In genomic region chr19:11881151-11881800, GRCh38 we compare ENCODE assay signal across 8 cellular contexts. TPM values are rescaled to one million over a fixed set of nuclear protein-coding genes. Genes with fewer than 3 reads are reported as not detected.
DNase-seq lines count a peak whose midpoint lies in the region; ATAC-seq and TF ChIP-seq lines count a peak whose summit lies in the region.

No MANE protein-coding gene starts in this region.

- peaks cover 0 to 4% of the 10 kb centered on the region in 2 donors for H3K4me1 ChIP-seq in left lung

- ATAC-seq in left lung, result peak; percentile 95
- no peak for ATAC-seq in GM21447 (IDR thresholded peaks at IDR 0.05; ENCODE audit: unreplicated experiment)

- peak; percentile 64 to 76 for TF ChIP-seq CTCF in left lung (IDR thresholded peaks at IDR 0.05)

- DNase-seq in NCI-H2081 (lab: John Stamatoyannopoulos, UW), result peak; percentile 49 to 57
- no peak for DNase-seq in NCI-H2081 treated with DMSO at 0.1 percent for 48 hours (lab: John Stamatoyannopoulos, UW)
- peak; percentile 4 for DNase-seq in NCI-H2227 treated with DMSO at 0.1 percent for 48 hours (lab: John Stamatoyannopoulos, UW)
- DNase-seq in activated CD4-positive, alpha-beta T cell treated with anti-CD3 and anti-CD28 coated beads for 24 hours (ENCODE audit: low read depth in 2 of 2), result peak; percentile 39 to 45
- DNase-seq in cerebellum (ENCODE audit: low spot score), result peak; percentile 71
- no peak for DNase-seq in left lung
- DNase-seq in stimulated activated CD4-positive, alpha-beta T cell treated with anti-CD3 and anti-CD28 coated beads, TNF-alpha, amount 100 ng/mL, for 4 hours (ENCODE audit: low read depth in 3 of 3), result peak; percentile 24 to 39 (median 31)

- no peaks in the 10 kb centered on the region for H3K27me3 ChIP-seq in left lung

- H3K27ac ChIP-seq in left lung, result no peak overlapping the region

- no peaks in the 10 kb centered on the region for H3K36me3 ChIP-seq in left lung

- no peaks in the 10 kb centered on the region for H3K9me3 ChIP-seq in left lung

- H3K4me3 ChIP-seq in left lung, result no peak overlapping the region

- intact Hi-C loops in left lung (cut with DNase I), result loop anchor here in 1 of 2 donors (5.0 kb wide), 1 partner anchor 106 kb away; no protein-coding TSS in a partner anchor

RNA-seq across cellular contexts. Expression of gene ZNF69, which starts 6.3 kb away (rescaled TPM):
- 31.5 TPM for total RNA-seq in cerebellum
- total RNA-seq in left lung, result 10 to 100 TPM; 11.2 to 14.6 TPM

RNA-seq across cellular contexts. Expression of gene ZNF439, which starts 32.8 kb away (rescaled TPM):
- total RNA-seq in cerebellum (43.2 TPM), left lung (10 to 100 TPM in 1 of 2 donors, 1 to 10 TPM in 1; 7.6 to 10.7 TPM)

RNA-seq across cellular contexts. Expression of gene ZNF700, which starts 43.6 kb away (rescaled TPM):
- total RNA-seq in cerebellum (16.6 TPM), left lung (10 to 100 TPM in 1 of 2 donors, 1 to 10 TPM in 1; 9.9 to 14.6 TPM)

Comparison
In these comparisons a context has a peak if more than half of its experiments do, and no peak if none do; other contexts are left out.
1. DNase-seq: peak in NCI-H2081 (2 of 2), NCI-H2227 treated with DMSO at 0.1 percent for 48 hours (single experiment), activated CD4-positive, alpha-beta T cell treated with anti-CD3 and anti-CD28 coated beads for 24 hours (2 of 2), cerebellum (single experiment) and stimulated activated CD4-positive, alpha-beta T cell treated with anti-CD3 and anti-CD28 coated beads, TNF-alpha, amount 100 ng/mL, for 4 hours (3 of 3); none in NCI-H2081 treated with DMSO at 0.1 percent for 48 hours (single experiment) and left lung (0 of 2).